In the genomic region with DNA sequence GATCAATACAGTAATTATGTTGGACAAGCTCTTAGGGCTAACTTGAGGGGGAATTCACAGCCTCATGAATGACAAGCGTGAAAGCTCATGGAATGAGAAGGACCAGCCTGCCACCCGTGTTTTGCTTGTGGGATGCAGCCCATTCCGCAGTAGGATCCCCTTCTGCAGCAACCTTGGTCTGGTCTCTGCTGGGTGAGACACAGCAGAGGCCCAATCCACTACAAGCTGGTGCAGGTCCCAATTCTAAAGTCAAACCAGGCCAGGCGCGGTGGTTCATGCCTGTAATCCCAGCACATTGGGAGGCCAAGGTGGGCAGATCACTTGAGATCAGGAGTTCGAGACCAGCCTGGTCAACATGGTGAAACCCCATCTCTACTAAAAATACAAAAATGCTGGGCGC, we compare ENCODE assay signal across 1 cellular context.
TF ChIP-seq lines count a peak whose summit lies in the region.

No MANE protein-coding gene starts in this region.

TF ChIP-seq in GM12878, 131 proteins besides CTCF, POLR2A, EP300 and RAD21:
- TF ChIP-seq, protein P1, sequence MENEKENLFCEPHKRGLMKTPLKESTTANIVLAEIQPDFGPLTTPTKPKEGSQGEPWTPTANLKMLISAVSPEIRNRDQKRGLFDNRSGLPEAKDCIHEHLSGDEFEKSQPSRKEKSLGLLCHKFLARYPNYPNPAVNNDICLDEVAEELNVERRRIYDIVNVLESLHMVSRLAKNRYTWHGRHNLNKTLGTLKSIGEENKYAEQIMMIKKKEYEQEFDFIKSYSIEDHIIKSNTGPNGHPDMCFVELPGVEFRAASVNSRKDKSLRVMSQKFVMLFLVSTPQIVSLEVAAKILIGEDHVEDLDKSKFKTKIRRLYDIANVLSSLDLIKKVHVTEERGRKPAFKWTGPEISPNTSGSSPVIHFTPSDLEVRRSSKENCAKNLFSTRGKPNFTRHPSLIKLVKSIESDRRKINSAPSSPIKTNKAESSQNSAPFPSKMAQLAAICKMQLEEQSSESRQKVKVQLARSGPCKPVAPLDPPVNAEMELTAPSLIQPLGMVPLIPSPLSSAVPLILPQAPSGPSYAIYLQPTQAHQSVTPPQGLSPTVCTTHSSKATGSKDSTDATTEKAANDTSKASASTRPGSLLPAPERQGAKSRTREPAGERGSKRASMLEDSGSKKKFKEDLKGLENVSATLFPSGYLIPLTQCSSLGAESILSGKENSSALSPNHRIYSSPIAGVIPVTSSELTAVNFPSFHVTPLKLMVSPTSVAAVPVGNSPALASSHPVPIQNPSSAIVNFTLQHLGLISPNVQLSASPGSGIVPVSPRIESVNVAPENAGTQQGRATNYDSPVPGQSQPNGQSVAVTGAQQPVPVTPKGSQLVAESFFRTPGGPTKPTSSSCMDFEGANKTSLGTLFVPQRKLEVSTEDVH (IDR thresholded peaks at IDR 0.05; ENCODE audit: low read depth, partially characterized antibody), result peak; percentile 49
- 0 out of 2 replicates have a peak, but pooled peaks have one; percentile 26 for TF ChIP-seq POLR2AphosphoS5 (IDR thresholded peaks at IDR 0.05; ENCODE audit: low read length)
TF ChIP-seq in GM12878: peak in this region for 2; not testable (repeated sequence) for 129.
